Comparison of ENCODE assay signal across 8 cellular contexts in genomic region chr1:90717665-90718410, GRCh38. TPM values are rescaled to one million over a fixed set of nuclear protein-coding genes. Genes with fewer than 3 reads are reported as not detected.
DNase-seq lines count a peak whose midpoint lies in the region; ATAC-seq and TF ChIP-seq lines count a peak whose summit lies in the region.

No MANE protein-coding gene starts in this region.

- H3F3A ChIP-seq in MM.1S (ENCODE audit: insufficient read depth, low read length) = 0 out of 2 replicates have a peak, but pooled peaks cover 3% of the 10 kb centered on the region

- no peak overlapping the region for H3K9ac ChIP-seq in MM.1S (ENCODE audit: low read length)

- H3K4me2 ChIP-seq in MM.1S (ENCODE audit: low read depth, low read length) = no peak overlapping the region

- no peak for TF ChIP-seq CTCF in left lung (IDR thresholded peaks at IDR 0.05)
- TF ChIP-seq CTCF in upper lobe of right lung (IDR thresholded peaks at IDR 0.05) = no peak
- TF ChIP-seq CTCF in MM.1S (IDR thresholded peaks at IDR 0.05; ENCODE audit: low read length) = no peak

- H3K27me3 ChIP-seq in left lung = peaks cover 97 to 100% of the 10 kb centered on the region in 2 donors
- H3K27me3 ChIP-seq in upper lobe of right lung = peaks cover 94% of the 10 kb centered on the region
- no peaks in the 10 kb centered on the region for H3K27me3 ChIP-seq in MM.1S (replicated peaks; ENCODE audit: insufficient read depth, low read length)

- peak overlapping the region; percentile 67 for H3K4me3 Mint-ChIP-seq in activated naive CD8-positive, alpha-beta T cell treated with anti-CD3 and anti-CD28 coated beads, Interleukin-2, amount 50 U/mL, for 24 hours

- no peak overlapping the region for H3K27ac ChIP-seq in left lung
- H3K27ac ChIP-seq in upper lobe of right lung = no peak overlapping the region
- no peak overlapping the region for H3K27ac ChIP-seq in MM.1S (ENCODE audit: low read length)

- H3K79me2 ChIP-seq in MM.1S (ENCODE audit: low read length) = no peaks in the 10 kb centered on the region

- H3K9me3 ChIP-seq in left lung (no peaks in the 10 kb centered on the region), upper lobe of right lung (no peaks in the 10 kb centered on the region), MM.1S (replicated peaks; ENCODE audit: insufficient read depth, low read length) (no peaks in the 10 kb centered on the region)

- no peaks in the 10 kb centered on the region for H3K36me3 ChIP-seq in left lung
- H3K36me3 ChIP-seq in upper lobe of right lung = no peaks in the 10 kb centered on the region
- H3K36me3 ChIP-seq in MM.1S (replicated peaks; ENCODE audit: insufficient read depth, low read length) = no peaks in the 10 kb centered on the region

- H3K4me3 ChIP-seq in left lung (peak overlapping the region in 1 of 2 donors; percentile 21), upper lobe of right lung (peak overlapping the region; percentile 14), MM.1S (ENCODE audit: low read length) (no peak overlapping the region)

- H3K27me3 Mint-ChIP-seq in activated naive CD8-positive, alpha-beta T cell treated with anti-CD3 and anti-CD28 coated beads, Interleukin-2, amount 50 U/mL, for 24 hours = peaks cover 85% of the 10 kb centered on the region

- POLR2A ChIA-PET in HEK293T (lab: Yijun Ruan, JAX) = no interaction called here

- H3K9me3 Mint-ChIP-seq in activated naive CD8-positive, alpha-beta T cell treated with anti-CD3 and anti-CD28 coated beads, Interleukin-2, amount 50 U/mL, for 24 hours = peaks cover 13% of the 10 kb centered on the region

- H2AFZ ChIP-seq in MM.1S (ENCODE audit: low read length) = no peak overlapping the region

- H3K4me1 Mint-ChIP-seq in activated naive CD8-positive, alpha-beta T cell treated with anti-CD3 and anti-CD28 coated beads, Interleukin-2, amount 50 U/mL, for 24 hours = peaks cover 22% of the 10 kb centered on the region

- no peak for ATAC-seq in activated naive CD8-positive, alpha-beta T cell treated with anti-CD3 and anti-CD28 coated beads, Interleukin-2, amount 50 U/mL, for 24 hours
- ATAC-seq in left lung = peak; percentile 45
- no peak for ATAC-seq in upper lobe of right lung

- peaks cover 25% of the 10 kb centered on the region for H3K36me3 Mint-ChIP-seq in activated naive CD8-positive, alpha-beta T cell treated with anti-CD3 and anti-CD28 coated beads, Interleukin-2, amount 50 U/mL, for 24 hours (ENCODE audit: low read depth)

- peak overlapping the region; percentile 65 for H3K27ac Mint-ChIP-seq in activated naive CD8-positive, alpha-beta T cell treated with anti-CD3 and anti-CD28 coated beads, Interleukin-2, amount 50 U/mL, for 24 hours

- H3K9me2 ChIP-seq in MM.1S (replicated peaks; ENCODE audit: insufficient read depth, low read length) = no peaks in the 10 kb centered on the region

- DNase-seq in AG08396 (ENCODE audit: low spot score) (peak; percentile 23), HEK293T (ENCODE audit: extremely low spot score) (peak; percentile 92), left lung (peak in 1 of 2 donors; percentile 75), upper lobe of right lung (no peak), NCI-H526 (lab: John Stamatoyannopoulos, UW) (no peak), MM.1S (no peak)
- no peak for DNase-seq in activated naive CD8-positive, alpha-beta T cell treated with anti-CD3 and anti-CD28 coated beads, Interleukin-2, amount 50 U/mL, for 24 hours
- no peak for DNase-seq in activated CD8-positive, alpha-beta memory T cell treated with anti-CD3 and anti-CD28 coated beads for 24 hours

- CTCF ChIA-PET in HEK293T (lab: Yijun Ruan, JAX) = no interaction called here

- H4K20me1 ChIP-seq in MM.1S (ENCODE audit: insufficient read depth, low read length) = no peaks in the 10 kb centered on the region

- intact Hi-C loops in left lung (cut with DNase I) (no loop called here), upper lobe of right lung (cut with DNase I) (no loop called here)

- H3K4me1 ChIP-seq in left lung (peaks cover 7 to 8% of the 10 kb centered on the region in 2 donors), upper lobe of right lung (peaks cover 15% of the 10 kb centered on the region), MM.1S (ENCODE audit: low read length) (no peaks in the 10 kb centered on the region)

TF ChIP-seq in HEK293T, 16 proteins besides CTCF, POLR2A, EP300 and RAD21:
- no peak for TF ChIP-seq ELF4 (IDR thresholded peaks at IDR 0.05)
- peak; percentile 64; the same call in 1 of the 2 replicates for TF ChIP-seq ZNF384 (IDR thresholded peaks at IDR 0.05)
- TF ChIP-seq NFRKB (IDR thresholded peaks at IDR 0.05) = no peak
- no peak for TF ChIP-seq TARDBP (IDR thresholded peaks at IDR 0.05)
- peak; percentile 43; the same call in 1 of the 2 replicates for TF ChIP-seq CTBP1 (IDR thresholded peaks at IDR 0.05; ENCODE audit: borderline replicate concordance)
- no peak for TF ChIP-seq SUZ12 (IDR thresholded peaks at IDR 0.05)
- no peak for TF ChIP-seq ARNT (IDR thresholded peaks at IDR 0.05)
- TF ChIP-seq L3MBTL2 (conservative IDR thresholded peaks at IDR 0.05) = peak; percentile 79; the same call in 1 of the 2 replicates
- peak; percentile 62; the same call in 1 of the 2 replicates for TF ChIP-seq FOXM1 (IDR thresholded peaks at IDR 0.05; ENCODE audit: borderline replicate concordance)
- no peak for TF ChIP-seq FOXA1 (IDR thresholded peaks at IDR 0.05)
- no peak for TF ChIP-seq FOXK2 (IDR thresholded peaks at IDR 0.05)
- peak; percentile 44; the same call in 1 of the 2 replicates for TF ChIP-seq LEF1 (IDR thresholded peaks at IDR 0.05; ENCODE audit: borderline replicate concordance)
- no peak for TF ChIP-seq BHLHE40 (IDR thresholded peaks at IDR 0.05; ENCODE audit: borderline replicate concordance)
- TF ChIP-seq PKNOX1 (IDR thresholded peaks at IDR 0.05) = peak; percentile 90
- no peak for TF ChIP-seq SP1 (IDR thresholded peaks at IDR 0.05)
- no peak for TF ChIP-seq HDGF (IDR thresholded peaks at IDR 0.05; ENCODE audit: borderline replicate concordance)
TF ChIP-seq in HEK293T: peak in this region for 6.

RNA-seq across cellular contexts. Expression of gene BARHL2, which starts 0.7 kb away (rescaled TPM):
- total RNA-seq in left lung (not detected), upper lobe of right lung (not detected)

Comparison
In these comparisons a context has a peak if more than half of its experiments do, and no peak if none do; other contexts are left out.
1. DNase-seq: peak in AG08396 (single experiment) and HEK293T (single experiment); none in activated naive CD8-positive, alpha-beta T cell treated with anti-CD3 and anti-CD28 coated beads, Interleukin-2, amount 50 U/mL, for 24 hours (single experiment), upper lobe of right lung (single experiment), activated CD8-positive, alpha-beta memory T cell treated with anti-CD3 and anti-CD28 coated beads for 24 hours (single experiment), NCI-H526 (0 of 2) and MM.1S (single experiment).